ENCODE assay signal across 20 cellular contexts in the genomic region with DNA sequence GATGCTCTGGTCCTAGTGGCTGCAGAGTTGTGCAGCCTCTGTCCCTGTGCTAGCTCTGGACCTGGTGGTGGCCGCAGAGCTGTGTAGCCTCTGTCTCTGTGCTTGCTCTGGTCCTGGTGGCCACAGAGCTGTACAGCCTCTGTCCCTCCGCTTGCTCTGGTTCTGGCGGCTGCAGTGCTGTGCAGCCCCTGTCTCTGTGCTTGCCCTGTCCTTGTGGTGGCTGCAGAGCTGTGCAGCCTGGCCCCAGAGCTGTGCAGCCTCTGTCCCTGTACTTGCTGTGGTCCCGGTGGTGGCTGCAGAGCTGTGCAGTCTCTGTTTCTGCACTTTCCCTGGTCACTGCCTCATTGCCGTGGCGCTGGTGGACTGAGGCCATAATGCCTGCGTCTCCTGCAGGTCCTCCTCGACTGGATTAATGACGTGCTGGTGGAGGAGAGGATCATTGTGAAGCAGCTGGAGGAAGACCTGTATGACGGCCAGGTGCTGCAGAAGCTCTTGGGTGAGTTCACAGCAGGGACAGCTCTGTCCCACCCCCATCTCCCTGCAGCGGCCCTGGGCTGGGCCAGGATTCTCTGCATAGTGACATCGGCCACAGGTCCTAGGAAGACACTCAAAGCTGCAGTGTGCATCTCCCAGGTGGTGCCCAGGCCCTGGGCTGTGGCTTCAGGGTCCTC.
"Had no signal": no experiment of that assay in that cellular context is flagged by ENCODE, and none has a peak within 500 bp of the region (broad histone marks: within the 10 kb centered on the region; RNA-seq: fewer than 3 reads in every experiment).

No MANE protein-coding gene starts in this region.

- H3K9me3 ChIP-seq: prostate gland, testis had no signal

- H3K27ac ChIP-seq: epithelial cell of prostate, prostate gland, testis had no signal

- H3K4me2 ChIP-seq: smooth muscle cell had no signal

- H3K4me1 Mint-ChIP-seq: activated CD4-positive, alpha-beta T cell treated with anti-CD3 and anti-CD28 coated beads for 36 hours; activated naive CD8-positive, alpha-beta T cell treated with anti-CD3 and anti-CD28 coated beads for 36 hours; stimulated activated effector memory CD8-positive, alpha-beta T cell treated with anti-CD3 and anti-CD28 coated beads, Interleukin-12 subunit alpha, Interleukin-12 subunit beta, amount 100 ng/mL, for 72 hours had no signal

- H3K27me3 ChIP-seq: testis had no signal

- H3K4me3 Mint-ChIP-seq: activated CD4-positive, alpha-beta T cell treated with anti-CD3 and anti-CD28 coated beads for 36 hours; activated naive CD8-positive, alpha-beta T cell treated with anti-CD3 and anti-CD28 coated beads for 36 hours; effector memory CD8-positive, alpha-beta T cell; mesothelial cell of epicardium; nephron progenitor cell; stimulated activated effector memory CD8-positive, alpha-beta T cell treated with anti-CD3 and anti-CD28 coated beads, Interleukin-12 subunit alpha, Interleukin-12 subunit beta, amount 100 ng/mL, for 72 hours had no signal

- H3K27ac Mint-ChIP-seq: activated CD4-positive, alpha-beta T cell treated with anti-CD3 and anti-CD28 coated beads for 36 hours; activated naive CD8-positive, alpha-beta T cell treated with anti-CD3 and anti-CD28 coated beads for 36 hours; effector memory CD8-positive, alpha-beta T cell; mesothelial cell of epicardium; nephron progenitor cell; stimulated activated effector memory CD8-positive, alpha-beta T cell treated with anti-CD3 and anti-CD28 coated beads, Interleukin-12 subunit alpha, Interleukin-12 subunit beta, amount 100 ng/mL, for 72 hours had no signal

- H3K4me1 ChIP-seq: prostate gland, testis had no signal

- H3K9me3 Mint-ChIP-seq: activated naive CD8-positive, alpha-beta T cell treated with anti-CD3 and anti-CD28 coated beads for 36 hours; effector memory CD8-positive, alpha-beta T cell; stimulated activated effector memory CD8-positive, alpha-beta T cell treated with anti-CD3 and anti-CD28 coated beads, Interleukin-12 subunit alpha, Interleukin-12 subunit beta, amount 100 ng/mL, for 72 hours had no signal

- H3K27me3 Mint-ChIP-seq: activated CD4-positive, alpha-beta T cell treated with anti-CD3 and anti-CD28 coated beads for 36 hours; activated naive CD8-positive, alpha-beta T cell treated with anti-CD3 and anti-CD28 coated beads for 36 hours; effector memory CD8-positive, alpha-beta T cell had no signal

- H3K4me3 ChIP-seq: lung, prostate gland, smooth muscle cell, testis had no signal

- H3K36me3 ChIP-seq: prostate gland had no signal

- DNase-seq: activated CD4-positive, alpha-beta T cell treated with anti-CD3 and anti-CD28 coated beads for 36 hours; activated CD4-positive, alpha-beta T cell treated with anti-CD3 and anti-CD28 coated beads, Interleukin-2, amount 50 U/mL, for 48 hours; activated naive CD4-positive, alpha-beta T cell; activated naive CD8-positive, alpha-beta T cell treated with anti-CD3 and anti-CD28 coated beads for 36 hours; activated T-cell treated with anti-CD3 and anti-CD28 coated beads for 4 hours; amniotic stem cell; effector memory CD8-positive, alpha-beta T cell; foreskin fibroblast; left colon; nephron progenitor cell; stimulated activated CD4-positive, alpha-beta T cell treated with anti-CD3 and anti-CD28 coated beads, Interleukin-4, amount 100 ng/mL, for 24 hours; T-helper 2 cell; testis had no signal

- ATAC-seq: activated CD4-positive, alpha-beta T cell treated with anti-CD3 and anti-CD28 coated beads for 36 hours; effector memory CD8-positive, alpha-beta T cell; left colon; right cardiac atrium; stimulated activated effector memory CD8-positive, alpha-beta T cell treated with anti-CD3 and anti-CD28 coated beads, Interleukin-12 subunit alpha, Interleukin-12 subunit beta, amount 100 ng/mL, for 72 hours had no signal
